Comparison of ENCODE assay signal across 31 cellular contexts in the genomic region with DNA sequence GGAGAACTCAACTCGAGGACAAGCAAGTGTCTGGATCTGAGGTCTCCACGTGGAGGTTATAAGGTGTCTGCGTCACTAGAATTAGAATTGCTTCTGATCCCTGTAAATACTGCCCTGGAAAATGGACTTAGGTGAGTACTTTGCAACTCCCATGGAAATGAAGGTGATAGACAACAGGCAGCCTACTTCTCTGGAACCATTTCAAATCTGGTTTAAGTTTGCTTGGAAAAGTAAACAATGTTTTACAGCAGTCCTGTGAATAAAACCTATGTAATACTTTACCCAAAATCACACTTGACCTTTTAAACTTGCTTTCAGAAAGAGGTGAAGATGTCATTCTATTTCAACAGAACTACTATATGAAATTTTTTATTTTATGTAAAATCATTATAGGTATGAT.
"Had no signal": no experiment of that assay in that cellular context is flagged by ENCODE, and none has a peak within 500 bp of the region (broad histone marks: within the 10 kb centered on the region; RNA-seq: fewer than 3 reads in every experiment).

No MANE protein-coding gene starts in this region.

- H3K4me1 ChIP-seq: ascending aorta, gastrocnemius medialis, upper lobe of left lung had no signal

- H3K9me3 Mint-ChIP-seq: activated CD4-positive, alpha-beta memory T cell treated with anti-CD3 and anti-CD28 coated beads for 36 hours; activated naive CD4-positive, alpha-beta T cell treated with anti-CD3 and anti-CD28 coated beads, Interleukin-2, amount 10 ng/mL, durations not matched to agents 7 days and 5 days; activated naive CD8-positive, alpha-beta T cell treated with anti-CD3 and anti-CD28 coated beads, Interleukin-2, amount 10 ng/mL, durations not matched to agents 7 days and 5 days; activated T-helper 1 cell treated with anti-CD3 and anti-CD28 coated beads, Interleukin-12 subunit alpha, Interleukin-12 subunit beta, Interleukin-2, Interleukin-4 antibody, amounts not matched to agents 30 ng/mL and 10 ng/mL and 1 ng/mL, durations not matched to agents 14 hours and 24 hours and 36 hours; neural crest cell had no signal

- H3K4me3 ChIP-seq: ascending aorta, cardiac muscle cell, gastrocnemius medialis, right atrium auricular region, thoracic aorta, upper lobe of left lung had no signal

- ATAC-seq: effector memory CD8-positive, alpha-beta T cell; gastrocnemius medialis; naive thymus-derived CD8-positive, alpha-beta T cell; stimulated activated naive CD8-positive, alpha-beta T cell treated with anti-CD3 and anti-CD28 coated beads, Interleukin-15, Interleukin-2, amounts not matched to agents 100 U/mL and 50 U/mL, for 24 hours; T-helper 17 cell had no signal

- H3K4me3 Mint-ChIP-seq: activated CD4-positive, alpha-beta memory T cell treated with anti-CD3 and anti-CD28 coated beads for 36 hours; activated CD4-positive, alpha-beta T cell treated with anti-CD3 and anti-CD28 coated beads, Interleukin-2, amount 10 ng/mL, durations not matched to agents 24 days and 14 days; activated naive CD4-positive, alpha-beta T cell treated with anti-CD3 and anti-CD28 coated beads, Interleukin-2, amount 10 ng/mL, durations not matched to agents 7 days and 5 days; activated naive CD8-positive, alpha-beta T cell treated with anti-CD3 and anti-CD28 coated beads, Interleukin-2, amount 10 ng/mL, durations not matched to agents 7 days and 5 days; activated T-helper 1 cell treated with anti-CD3 and anti-CD28 coated beads, Interleukin-12 subunit alpha, Interleukin-12 subunit beta, Interleukin-2, Interleukin-4 antibody, amounts not matched to agents 30 ng/mL and 10 ng/mL and 1 ng/mL, durations not matched to agents 14 hours and 24 hours and 36 hours; brain; effector memory CD8-positive, alpha-beta T cell; mesothelial cell of epicardium; naive thymus-derived CD8-positive, alpha-beta T cell; neural crest cell; T-helper 17 cell had no signal

- H3K27ac ChIP-seq: ascending aorta, cardiac muscle cell, gastrocnemius medialis, parathyroid adenoma, right atrium auricular region, thoracic aorta, upper lobe of left lung had no signal

- H3K4me1 Mint-ChIP-seq: brain, neural crest cell, T-helper 17 cell had no signal

- H3K27me3 ChIP-seq: ascending aorta, cardiac muscle cell, gastrocnemius medialis, right atrium auricular region, upper lobe of left lung had no signal

- H3K36me3 ChIP-seq: ascending aorta, cardiac muscle cell, gastrocnemius medialis, right atrium auricular region, thoracic aorta, upper lobe of left lung had no signal

- H3K27ac Mint-ChIP-seq: activated CD4-positive, alpha-beta memory T cell treated with anti-CD3 and anti-CD28 coated beads for 36 hours; activated CD4-positive, alpha-beta T cell treated with anti-CD3 and anti-CD28 coated beads, Interleukin-2, amount 10 ng/mL, durations not matched to agents 24 days and 14 days; activated naive CD4-positive, alpha-beta T cell treated with anti-CD3 and anti-CD28 coated beads, Interleukin-2, amount 10 ng/mL, durations not matched to agents 7 days and 5 days; activated naive CD8-positive, alpha-beta T cell treated with anti-CD3 and anti-CD28 coated beads, Interleukin-2, amount 10 ng/mL, durations not matched to agents 7 days and 5 days; activated T-helper 1 cell treated with anti-CD3 and anti-CD28 coated beads, Interleukin-12 subunit alpha, Interleukin-12 subunit beta, Interleukin-2, Interleukin-4 antibody, amounts not matched to agents 30 ng/mL and 10 ng/mL and 1 ng/mL, durations not matched to agents 14 hours and 24 hours and 36 hours; brain; effector memory CD8-positive, alpha-beta T cell; mesothelial cell of epicardium; naive thymus-derived CD8-positive, alpha-beta T cell; T-helper 17 cell had no signal

- H3K9ac ChIP-seq: parathyroid adenoma had no signal

- DNase-seq: activated CD4-positive, alpha-beta memory T cell treated with anti-CD3 and anti-CD28 coated beads for 36 hours; activated CD4-positive, alpha-beta T cell treated with anti-CD3 and anti-CD28 coated beads, Interleukin-2, amount 10 ng/mL, durations not matched to agents 24 days and 14 days; activated CD4-positive, CD25-positive, alpha-beta regulatory T cell treated with anti-CD3 and anti-CD28 coated beads, Interleukin-2, amount 50 U/mL, for 72 hours; activated CD8-positive, alpha-beta memory T cell treated with anti-CD3 and anti-CD28 coated beads, Interleukin-2, amount 50 U/mL, for 4 hours; activated effector memory CD4-positive, alpha-beta T cell treated with anti-CD3 and anti-CD28 coated beads, Interleukin-2, amount 50 U/mL, for 16 hours; activated naive CD4-positive, alpha-beta T cell treated with anti-CD3 and anti-CD28 coated beads, Interleukin-2, amount 10 ng/mL, durations not matched to agents 7 days and 5 days; activated naive CD8-positive, alpha-beta T cell treated with anti-CD3 and anti-CD28 coated beads, Interleukin-2, amount 10 ng/mL, durations not matched to agents 7 days and 5 days; activated T-cell treated with anti-CD3 and anti-CD28 coated beads, Interleukin-2, amount 50 U/mL, for 1 hour; cerebellar nuclear complex; cortex of kidney; effector memory CD8-positive, alpha-beta T cell; erythroblast; gastrocnemius medialis; glutamatergic neuron; islet precursor cell; naive thymus-derived CD8-positive, alpha-beta T cell; nucleus accumbens; stimulated activated CD4-positive, alpha-beta T cell treated with anti-CD3 and anti-CD28 coated beads, Interleukin-2, amount 100 ng/mL, for 48 hours; stimulated activated naive CD8-positive, alpha-beta T cell treated with anti-CD3 and anti-CD28 coated beads, Interleukin-15, Interleukin-2, amounts not matched to agents 100 U/mL and 50 U/mL, for 24 hours; T-helper 17 cell; T1000; upper lobe of left lung had no signal

- H3K9me3 ChIP-seq: gastrocnemius medialis, right atrium auricular region, thoracic aorta had no signal

- H3K36me3 Mint-ChIP-seq: activated CD4-positive, alpha-beta memory T cell treated with anti-CD3 and anti-CD28 coated beads for 36 hours; activated naive CD4-positive, alpha-beta T cell treated with anti-CD3 and anti-CD28 coated beads, Interleukin-2, amount 10 ng/mL, durations not matched to agents 7 days and 5 days; activated naive CD8-positive, alpha-beta T cell treated with anti-CD3 and anti-CD28 coated beads, Interleukin-2, amount 10 ng/mL, durations not matched to agents 7 days and 5 days; brain; mesothelial cell of epicardium had no signal

- H3K27me3 Mint-ChIP-seq: activated CD4-positive, alpha-beta memory T cell treated with anti-CD3 and anti-CD28 coated beads for 36 hours; activated CD4-positive, alpha-beta T cell treated with anti-CD3 and anti-CD28 coated beads, Interleukin-2, amount 10 ng/mL, durations not matched to agents 24 days and 14 days; activated naive CD4-positive, alpha-beta T cell treated with anti-CD3 and anti-CD28 coated beads, Interleukin-2, amount 10 ng/mL, durations not matched to agents 7 days and 5 days; brain; effector memory CD8-positive, alpha-beta T cell; T-helper 17 cell had no signal
